ENCODE assay signal across 9 cellular contexts in the genomic region with DNA sequence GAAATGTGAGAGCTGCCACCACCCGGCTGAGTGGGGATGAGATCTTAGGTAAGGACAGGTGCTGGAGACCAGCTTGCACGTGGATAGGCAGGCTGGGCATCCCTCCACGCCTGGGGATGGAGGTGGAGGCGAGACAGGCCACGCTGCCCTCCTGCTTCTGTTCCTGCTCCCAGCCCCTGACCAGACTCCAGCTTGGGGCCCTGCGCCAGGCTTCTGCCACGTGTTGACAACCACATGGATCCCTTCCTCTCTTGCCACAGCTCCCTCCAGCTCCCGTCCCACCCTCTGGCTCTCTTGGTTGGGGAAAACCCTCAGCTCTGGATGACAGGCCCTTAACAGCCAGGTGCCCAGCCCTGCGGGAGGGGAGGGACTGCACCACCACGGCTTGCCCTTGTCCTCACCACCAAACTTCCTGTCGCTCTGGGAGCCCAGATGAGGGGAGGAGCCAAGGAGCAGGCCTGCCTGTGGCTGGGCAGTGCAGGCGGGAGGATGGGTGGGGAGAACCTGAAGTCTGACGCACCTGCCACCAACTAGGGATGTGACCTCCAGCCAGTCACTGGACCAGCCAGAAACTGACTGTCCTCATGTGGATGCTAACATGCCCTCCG. TPM values are rescaled to one million over a fixed set of nuclear protein-coding genes. Genes with fewer than 3 reads are reported as not detected.
A peak's percentile ranks its signal among the peaks of the same experiment; 100 is the strongest.
DNase-seq lines count a peak whose midpoint lies in the region; ATAC-seq and TF ChIP-seq lines count a peak whose summit lies in the region.
"Had no signal": no experiment of that assay in that cellular context is flagged by ENCODE, and none has a peak within 500 bp of the region (broad histone marks: within the 10 kb centered on the region; RNA-seq: fewer than 3 reads in every experiment).

No MANE protein-coding gene starts in this region.

- peak overlapping the region in 1 of 2 donors; percentile 22 for H3K27ac Mint-ChIP-seq in T-cell

- H3K4me3 Mint-ChIP-seq in T-cell = peak overlapping the region in 1 of 3 donors; percentile 38

- CTCF ChIA-PET in T-cell (lab: Charles Lee) = no interaction called here

- DNase-seq in stimulated activated CD4-positive, alpha-beta T cell treated with anti-CD3 and anti-CD28 coated beads, Interleukin-12 subunit alpha, Interleukin-12 subunit beta, amount 100 ng/mL, for 24 hours (ENCODE audit: low read depth in 2 of 2) = peak; percentile 6 to 43
- DNase-seq in stimulated activated CD4-positive, alpha-beta T cell treated with anti-CD3 and anti-CD28 coated beads, Interleukin-2, amount 100 ng/mL, for 48 hours = no peak
- DNase-seq in T-cell = peak in 33 of 34 experiments; percentile 17 to 67 (median 37)
- DNase-seq in epithelial cell of esophagus (ENCODE audit: low read depth) = peak; percentile 23
- peak; percentile 48 for DNase-seq in stimulated activated CD4-positive, alpha-beta T cell treated with anti-CD3 and anti-CD28 coated beads, Interleukin-4, amount 100 ng/mL, for 24 hours
- DNase-seq in HK-2 (ENCODE audit: unreplicated experiment) = no peak
- DNase-seq in LoVo (ENCODE audit: low spot score) = no peak

- POLR2A ChIA-PET in T-cell (lab: Charles Lee) = no interaction called here

- ATAC-seq in T-cell (replicated peaks in 1 of 4) = peak; percentile 77 to 89 (median 85)
- no peak for ATAC-seq in HG02870 (IDR thresholded peaks at IDR 0.05; ENCODE audit: unreplicated experiment)

- H3K27me3 Mint-ChIP-seq in T-cell = peaks cover 0 to 5% of the 10 kb centered on the region in 2 donors

- H3K9me3 Mint-ChIP-seq in T-cell = no peaks in the 10 kb centered on the region

- no peak for TF ChIP-seq CTCF in epithelial cell of esophagus (IDR thresholded peaks at IDR 0.05; ENCODE audit: insufficient read depth, low read depth, low read length, missing control alignments)

- H3K4me1 Mint-ChIP-seq in T-cell = peaks cover 49 to 51% (median 50%) of the 10 kb centered on the region in 3 donors

- no peak overlapping the region for H3K4me3 ChIP-seq in epithelial cell of esophagus (ENCODE audit: low read length)
- H3K4me3 ChIP-seq: skin epidermis had no signal

- H3K36me3 Mint-ChIP-seq in T-cell = no peaks in the 10 kb centered on the region

RNA-seq across cellular contexts. Expression of gene KCNH2, which starts 36.0 kb away (rescaled TPM):
- total RNA-seq in T-cell = 1 to 10 TPM; 2.9 to 4.6 (median 3.0) TPM

RNA-seq across cellular contexts. Expression of gene NOS3, which starts 48.7 kb away (rescaled TPM):
- total RNA-seq in T-cell = 10 to 100 TPM in 1 of 5 donors, 1 to 10 TPM in 4; 4.8 to 10.1 (median 5.0) TPM

Comparison
In these comparisons a context has a peak if more than half of its experiments do, and no peak if none do; other contexts are left out.
1. DNase-seq: peak in stimulated activated CD4-positive, alpha-beta T cell treated with anti-CD3 and anti-CD28 coated beads, Interleukin-12 subunit alpha, Interleukin-12 subunit beta, amount 100 ng/mL, for 24 hours (2 of 2), T-cell (33 of 34), epithelial cell of esophagus (single experiment) and stimulated activated CD4-positive, alpha-beta T cell treated with anti-CD3 and anti-CD28 coated beads, Interleukin-4, amount 100 ng/mL, for 24 hours (single experiment); none in stimulated activated CD4-positive, alpha-beta T cell treated with anti-CD3 and anti-CD28 coated beads, Interleukin-2, amount 100 ng/mL, for 48 hours (0 of 2), HK-2 (single experiment) and LoVo (single experiment).